ENCODE assay signal across 1 cellular context in the genomic region with DNA sequence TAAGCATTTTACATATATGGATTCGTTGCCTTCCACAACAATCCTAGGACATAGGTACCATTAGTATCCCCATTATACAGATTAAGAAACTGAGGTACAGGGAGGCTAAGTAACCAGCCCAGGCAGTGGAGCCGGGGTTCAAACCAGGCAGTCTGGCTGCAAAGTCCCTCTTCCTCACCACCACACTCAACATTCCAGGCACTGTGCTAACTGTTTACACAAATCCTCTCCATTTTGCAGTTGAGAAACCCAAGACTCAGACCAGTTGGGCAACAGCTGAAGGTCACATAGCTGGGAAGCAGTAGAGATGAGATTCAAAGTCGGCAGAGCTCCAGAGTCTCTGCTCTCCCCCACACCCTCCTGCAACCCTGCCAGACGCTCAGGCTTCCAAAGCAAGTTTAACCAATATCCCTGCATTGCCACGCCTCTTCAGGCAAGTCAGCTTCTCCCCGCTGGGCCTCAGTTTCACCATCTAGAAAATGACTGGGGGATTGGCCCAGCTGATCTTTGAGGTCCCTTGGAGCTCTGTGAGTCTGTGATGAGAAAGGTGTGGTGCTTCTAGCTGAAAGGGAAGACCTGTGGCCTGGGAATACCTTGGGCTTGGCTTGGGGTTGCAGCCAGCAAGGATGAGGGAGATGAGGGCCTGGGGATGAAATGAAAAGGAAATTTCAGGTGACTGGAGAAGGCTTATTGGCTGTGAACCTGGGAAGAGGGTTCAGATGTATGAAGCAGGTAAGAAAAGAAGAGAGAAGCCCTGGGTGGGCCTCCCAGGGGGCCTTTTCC.
A peak's percentile ranks its signal among the peaks of the same experiment; 100 is the strongest.
TF ChIP-seq lines count a peak whose summit lies in the region.

No MANE protein-coding gene starts in this region.

TF ChIP-seq in HepG2, 621 proteins besides CTCF, POLR2A, EP300 and RAD21 (continued from another document and continues in another):
- TF ChIP-seq SALL2 (CRISPR knock-in tag; IDR thresholded peaks at IDR 0.05) (peak; percentile 87), NFIB (CRISPR knock-in tag; IDR thresholded peaks at IDR 0.05; ENCODE audit: borderline replicate concordance) (no peak), IRF9 (CRISPR knock-in tag; IDR thresholded peaks at IDR 0.05; ENCODE audit: borderline replicate concordance) (no peak), ZNF12 (CRISPR knock-in tag; IDR thresholded peaks at IDR 0.05) (peak; percentile 83; the same call in 1 of the 2 replicates), SNAPC2 (CRISPR knock-in tag; IDR thresholded peaks at IDR 0.05) (no peak), ZNF251 (CRISPR knock-in tag; IDR thresholded peaks at IDR 0.05) (no peak), NONO (IDR thresholded peaks at IDR 0.05) (no peak), NONO (CRISPR knock-in tag; conservative IDR thresholded peaks at IDR 0.05) (peak; percentile 97), PRMT3 (CRISPR knock-in tag; IDR thresholded peaks at IDR 0.05; ENCODE audit: borderline replicate concordance, low read depth) (no peak), ZNF382 (CRISPR knock-in tag; IDR thresholded peaks at IDR 0.05; ENCODE audit: borderline replicate concordance) (no peak), KAT7 (CRISPR knock-in tag; IDR thresholded peaks at IDR 0.05; ENCODE audit: borderline replicate concordance) (peak; percentile 73), ZSCAN31 (CRISPR knock-in tag; IDR thresholded peaks at IDR 0.05; ENCODE audit: low read depth) (no peak; the same call in none of the 2 replicates), KLF9 (CRISPR knock-in tag; IDR thresholded peaks at IDR 0.05; ENCODE audit: low read depth) (peak; percentile 85; the same call in 1 of the 2 replicates), ZFP90 (CRISPR knock-in tag; IDR thresholded peaks at IDR 0.05; ENCODE audit: borderline replicate concordance) (peak; percentile 79; the same call in 1 of the 2 replicates), SYNCRIP (IDR thresholded peaks at IDR 0.05; ENCODE audit: insufficient read depth, low read depth, low read length) (no peak), MIXL1 (CRISPR knock-in tag; IDR thresholded peaks at IDR 0.05) (peak; percentile 89), CBFB (CRISPR knock-in tag; IDR thresholded peaks at IDR 0.05) (peak; percentile 93), CENPX (CRISPR knock-in tag; IDR thresholded peaks at IDR 0.05) (no peak), GATA4 (IDR thresholded peaks at IDR 0.05; ENCODE audit: borderline replicate concordance, low read depth) (peak; percentile 78; the same call in 1 of the 2 replicates), CREB3 (CRISPR knock-in tag; IDR thresholded peaks at IDR 0.05) (peak; percentile 63; the same call in 1 of the 2 replicates), ZNF775 (CRISPR knock-in tag; IDR thresholded peaks at IDR 0.05; ENCODE audit: borderline replicate concordance) (no peak; the same call in 1 of the 2 replicates), KLF6 (CRISPR knock-in tag; IDR thresholded peaks at IDR 0.05) (peak; percentile 52), ZNF772 (CRISPR knock-in tag; IDR thresholded peaks at IDR 0.05) (peak; percentile 29; the same call in 1 of the 2 replicates), BRCA1 (CRISPR knock-in tag; IDR thresholded peaks at IDR 0.05) (no peak), HNF4A (CRISPR knock-in tag; IDR thresholded peaks at IDR 0.05) (peak; percentile 95), ZNF121 (CRISPR knock-in tag; IDR thresholded peaks at IDR 0.05) (peak; percentile 90), SETDB1 (CRISPR knock-in tag; IDR thresholded peaks at IDR 0.05; ENCODE audit: borderline replicate concordance) (no peak), ZNF556 (CRISPR knock-in tag; IDR thresholded peaks at IDR 0.05; ENCODE audit: borderline replicate concordance) (peak; percentile 48; the same call in 1 of the 2 replicates), ZNF737 (CRISPR knock-in tag; IDR thresholded peaks at IDR 0.05; ENCODE audit: borderline replicate concordance) (peak; percentile 31; the same call in 1 of the 2 replicates), CEBPB (IDR thresholded peaks at IDR 0.05; ENCODE audit: borderline replicate concordance, low read depth, low read length) (peak; percentile 100), JDP2 (CRISPR knock-in tag; IDR thresholded peaks at IDR 0.05; ENCODE audit: borderline replicate concordance) (no peak; the same call in 1 of the 2 replicates), RERE (CRISPR knock-in tag; IDR thresholded peaks at IDR 0.05; ENCODE audit: low read depth) (peak; percentile 91), AKAP8 (CRISPR knock-in tag; IDR thresholded peaks at IDR 0.05) (no peak)
- TF ChIP-seq, protein P1, sequence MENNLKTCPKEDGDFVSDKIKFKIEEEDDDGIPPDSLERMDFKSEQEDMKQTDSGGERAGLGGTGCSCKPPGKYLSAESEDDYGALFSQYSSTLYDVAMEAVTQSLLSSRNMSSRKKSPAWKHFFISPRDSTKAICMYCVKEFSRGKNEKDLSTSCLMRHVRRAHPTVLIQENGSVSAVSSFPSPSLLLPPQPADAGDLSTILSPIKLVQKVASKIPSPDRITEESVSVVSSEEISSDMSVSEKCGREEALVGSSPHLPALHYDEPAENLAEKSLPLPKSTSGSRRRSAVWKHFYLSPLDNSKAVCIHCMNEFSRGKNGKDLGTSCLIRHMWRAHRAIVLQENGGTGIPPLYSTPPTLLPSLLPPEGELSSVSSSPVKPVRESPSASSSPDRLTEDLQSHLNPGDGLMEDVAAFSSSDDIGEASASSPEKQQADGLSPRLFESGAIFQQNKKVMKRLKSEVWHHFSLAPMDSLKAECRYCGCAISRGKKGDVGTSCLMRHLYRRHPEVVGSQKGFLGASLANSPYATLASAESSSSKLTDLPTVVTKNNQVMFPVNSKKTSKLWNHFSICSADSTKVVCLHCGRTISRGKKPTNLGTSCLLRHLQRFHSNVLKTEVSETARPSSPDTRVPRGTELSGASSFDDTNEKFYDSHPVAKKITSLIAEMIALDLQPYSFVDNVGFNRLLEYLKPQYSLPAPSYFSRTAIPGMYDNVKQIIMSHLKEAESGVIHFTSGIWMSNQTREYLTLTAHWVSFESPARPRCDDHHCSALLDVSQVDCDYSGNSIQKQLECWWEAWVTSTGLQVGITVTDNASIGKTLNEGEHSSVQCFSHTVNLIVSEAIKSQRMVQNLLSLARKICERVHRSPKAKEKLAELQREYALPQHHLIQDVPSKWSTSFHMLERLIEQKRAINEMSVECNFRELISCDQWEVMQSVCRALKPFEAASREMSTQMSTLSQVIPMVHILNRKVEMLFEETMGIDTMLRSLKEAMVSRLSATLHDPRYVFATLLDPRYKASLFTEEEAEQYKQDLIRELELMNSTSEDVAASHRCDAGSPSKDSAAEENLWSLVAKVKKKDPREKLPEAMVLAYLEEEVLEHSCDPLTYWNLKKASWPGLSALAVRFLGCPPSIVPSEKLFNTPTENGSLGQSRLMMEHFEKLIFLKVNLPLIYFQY (CRISPR knock-in tag; IDR thresholded peaks at IDR 0.05; ENCODE audit: borderline replicate concordance), result peak; percentile 77; the same call in 1 of the 2 replicates
- TF ChIP-seq, protein P2, sequence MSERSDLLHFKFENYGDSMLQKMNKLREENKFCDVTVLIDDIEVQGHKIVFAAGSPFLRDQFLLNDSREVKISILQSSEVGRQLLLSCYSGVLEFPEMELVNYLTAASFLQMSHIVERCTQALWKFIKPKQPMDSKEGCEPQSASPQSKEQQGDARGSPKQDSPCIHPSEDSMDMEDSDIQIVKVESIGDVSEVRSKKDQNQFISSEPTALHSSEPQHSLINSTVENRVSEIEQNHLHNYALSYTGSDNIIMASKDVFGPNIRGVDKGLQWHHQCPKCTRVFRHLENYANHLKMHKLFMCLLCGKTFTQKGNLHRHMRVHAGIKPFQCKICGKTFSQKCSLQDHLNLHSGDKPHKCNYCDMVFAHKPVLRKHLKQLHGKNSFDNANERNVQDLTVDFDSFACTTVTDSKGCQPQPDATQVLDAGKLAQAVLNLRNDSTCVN (CRISPR knock-in tag; IDR thresholded peaks at IDR 0.05; ENCODE audit: borderline replicate concordance), result peak; percentile 99
- TF ChIP-seq, protein P3, sequence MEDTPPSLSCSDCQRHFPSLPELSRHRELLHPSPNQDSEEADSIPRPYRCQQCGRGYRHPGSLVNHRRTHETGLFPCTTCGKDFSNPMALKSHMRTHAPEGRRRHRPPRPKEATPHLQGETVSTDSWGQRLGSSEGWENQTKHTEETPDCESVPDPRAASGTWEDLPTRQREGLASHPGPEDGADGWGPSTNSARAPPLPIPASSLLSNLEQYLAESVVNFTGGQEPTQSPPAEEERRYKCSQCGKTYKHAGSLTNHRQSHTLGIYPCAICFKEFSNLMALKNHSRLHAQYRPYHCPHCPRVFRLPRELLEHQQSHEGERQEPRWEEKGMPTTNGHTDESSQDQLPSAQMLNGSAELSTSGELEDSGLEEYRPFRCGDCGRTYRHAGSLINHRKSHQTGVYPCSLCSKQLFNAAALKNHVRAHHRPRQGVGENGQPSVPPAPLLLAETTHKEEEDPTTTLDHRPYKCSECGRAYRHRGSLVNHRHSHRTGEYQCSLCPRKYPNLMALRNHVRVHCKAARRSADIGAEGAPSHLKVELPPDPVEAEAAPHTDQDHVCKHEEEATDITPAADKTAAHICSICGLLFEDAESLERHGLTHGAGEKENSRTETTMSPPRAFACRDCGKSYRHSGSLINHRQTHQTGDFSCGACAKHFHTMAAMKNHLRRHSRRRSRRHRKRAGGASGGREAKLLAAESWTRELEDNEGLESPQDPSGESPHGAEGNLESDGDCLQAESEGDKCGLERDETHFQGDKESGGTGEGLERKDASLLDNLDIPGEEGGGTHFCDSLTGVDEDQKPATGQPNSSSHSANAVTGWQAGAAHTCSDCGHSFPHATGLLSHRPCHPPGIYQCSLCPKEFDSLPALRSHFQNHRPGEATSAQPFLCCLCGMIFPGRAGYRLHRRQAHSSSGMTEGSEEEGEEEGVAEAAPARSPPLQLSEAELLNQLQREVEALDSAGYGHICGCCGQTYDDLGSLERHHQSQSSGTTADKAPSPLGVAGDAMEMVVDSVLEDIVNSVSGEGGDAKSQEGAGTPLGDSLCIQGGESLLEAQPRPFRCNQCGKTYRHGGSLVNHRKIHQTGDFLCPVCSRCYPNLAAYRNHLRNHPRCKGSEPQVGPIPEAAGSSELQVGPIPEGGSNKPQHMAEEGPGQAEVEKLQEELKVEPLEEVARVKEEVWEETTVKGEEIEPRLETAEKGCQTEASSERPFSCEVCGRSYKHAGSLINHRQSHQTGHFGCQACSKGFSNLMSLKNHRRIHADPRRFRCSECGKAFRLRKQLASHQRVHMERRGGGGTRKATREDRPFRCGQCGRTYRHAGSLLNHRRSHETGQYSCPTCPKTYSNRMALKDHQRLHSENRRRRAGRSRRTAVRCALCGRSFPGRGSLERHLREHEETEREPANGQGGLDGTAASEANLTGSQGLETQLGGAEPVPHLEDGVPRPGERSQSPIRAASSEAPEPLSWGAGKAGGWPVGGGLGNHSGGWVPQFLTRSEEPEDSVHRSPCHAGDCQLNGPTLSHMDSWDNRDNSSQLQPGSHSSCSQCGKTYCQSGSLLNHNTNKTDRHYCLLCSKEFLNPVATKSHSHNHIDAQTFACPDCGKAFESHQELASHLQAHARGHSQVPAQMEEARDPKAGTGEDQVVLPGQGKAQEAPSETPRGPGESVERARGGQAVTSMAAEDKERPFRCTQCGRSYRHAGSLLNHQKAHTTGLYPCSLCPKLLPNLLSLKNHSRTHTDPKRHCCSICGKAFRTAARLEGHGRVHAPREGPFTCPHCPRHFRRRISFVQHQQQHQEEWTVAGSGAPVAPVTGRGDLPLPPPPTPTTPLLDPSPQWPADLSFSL (CRISPR knock-in tag; IDR thresholded peaks at IDR 0.05), result peak; percentile 90
